23 cellular contexts compared by ENCODE assay signal in genomic region chr9:132996526-132996925, GRCh38. TPM values are rescaled to one million over a fixed set of nuclear protein-coding genes. Genes with fewer than 3 reads are reported as not detected.
DNase-seq lines count a peak whose midpoint lies in the region; ATAC-seq and TF ChIP-seq lines count a peak whose summit lies in the region.
"Had no signal": no experiment of that assay in that cellular context is flagged by ENCODE, and none has a peak within 500 bp of the region (broad histone marks: within the 10 kb centered on the region; RNA-seq: fewer than 3 reads in every experiment).

No MANE protein-coding gene starts in this region.

- peak overlapping the region; percentile 37 for H3K27ac Mint-ChIP-seq in dendritic cell treated with granulocyte-macrophage colony-stimulating factor and Interleukin-4, amounts not matched to agents 40 ng/mL and 50 ng/mL, for 4 days
- H3K27ac Mint-ChIP-seq: CD8-positive, alpha-beta T cell; H9; HFFc6; IgD-negative memory B cell had no signal

- peaks cover 39% of the 10 kb centered on the region for H3K4me1 Mint-ChIP-seq in dendritic cell treated with granulocyte-macrophage colony-stimulating factor and Interleukin-4, amounts not matched to agents 40 ng/mL and 50 ng/mL, for 4 days (ENCODE audit: low read depth)

- H3K27me3 ChIP-seq in BLaER1 treated with 17β-estradiol and CSF1 and Interleukin-3, amounts not matched to agents 10 nM and 100 nM = peaks cover 0 to 18% (median 0%) of the 10 kb centered on the region in 11 experiments; a peak in 6 of 22 replicates
- peaks cover 68% of the 10 kb centered on the region for H3K27me3 ChIP-seq in lower lobe of right lung (ENCODE audit: low read depth)

- no peak overlapping the region for H3K4me3 Mint-ChIP-seq in dendritic cell treated with granulocyte-macrophage colony-stimulating factor and Interleukin-4, amounts not matched to agents 40 ng/mL and 50 ng/mL, for 4 days
- H3K4me3 Mint-ChIP-seq: CD8-positive, alpha-beta T cell; H9; HFFc6 had no signal

- H3K9me3 Mint-ChIP-seq in dendritic cell treated with granulocyte-macrophage colony-stimulating factor and Interleukin-4, amounts not matched to agents 40 ng/mL and 50 ng/mL, for 4 days = no peaks in the 10 kb centered on the region
- H3K9me3 Mint-ChIP-seq: CD8-positive, alpha-beta T cell; H9; HFFc6; IgD-negative memory B cell had no signal

- peak in 60 of 76 experiments; percentile 27 to 78 (median 66) for DNase-seq in HUDEP-2 (lab: John Stamatoyannopoulos, UW; ENCODE audit: unreplicated experiment in 76 of 76)
- peak; percentile 20 for DNase-seq in lower lobe of right lung
- no peak for DNase-seq in activated naive CD4-positive, alpha-beta T cell treated with Interleukin-2 at 50 U/mL for 16 hours
- no peak for DNase-seq in pons (ENCODE audit: low spot score)
- no peak for DNase-seq in NCI-H146 treated with DMSO at 0.1 percent for 48 hours (lab: John Stamatoyannopoulos, UW; ENCODE audit: unreplicated experiment)
- DNase-seq: C1 segment of cervical spinal cord; CD8-positive, alpha-beta T cell; DMS79 treated with DMSO at 0.1 percent for 48 hours; GF-D8; H9; HFFc6; NCI-H1092 treated with DMSO at 0.1 percent for 48 hours; NCI-H1436; NCI-H1930; NCI-H2107; NCI-H524; NCI-H774; PC-3 had no signal

- H3K27ac ChIP-seq in BLaER1 treated with 17β-estradiol and CSF1 and Interleukin-3, amounts not matched to agents 10 nM and 100 nM = 0 out of 22 replicates have a peak overlapping the region, but pooled peaks of 1 of the 11 experiments have one; percentile 5
- no peak overlapping the region for H3K27ac ChIP-seq in lower lobe of right lung

- peaks cover 49% of the 10 kb centered on the region for H3K27me3 Mint-ChIP-seq in dendritic cell treated with granulocyte-macrophage colony-stimulating factor and Interleukin-4, amounts not matched to agents 40 ng/mL and 50 ng/mL, for 4 days

- H4K20me1 ChIP-seq in BLaER1 treated with 17β-estradiol and CSF1 and Interleukin-3, amounts not matched to agents 10 nM and 100 nM = peaks cover 0 to 16% (median 0%) of the 10 kb centered on the region in 11 experiments; a peak in 3 of 22 replicates

- no peaks in the 10 kb centered on the region for H3K9me3 ChIP-seq in BLaER1 treated with 17β-estradiol and CSF1 and Interleukin-3, amounts not matched to agents 10 nM and 100 nM (replicated peaks in 1 of 11)
- H3K9me3 ChIP-seq in lower lobe of right lung = no peaks in the 10 kb centered on the region

- intact Hi-C loops in dendritic cell treated with granulocyte-macrophage colony-stimulating factor and Interleukin-4, amounts not matched to agents 40 ng/mL and 50 ng/mL, for 4 days (cut with micrococcal nuclease) = no loop called here
- intact Hi-C loops in lower lobe of right lung (cut with DNase I) = no loop called here

- peak overlapping the region in 3 of 11 experiments; percentile 33 to 60 (median 37); a peak in 6 of 22 replicates for H3K9ac ChIP-seq in BLaER1 treated with 17β-estradiol and CSF1 and Interleukin-3, amounts not matched to agents 10 nM and 100 nM

- H3K36me3 ChIP-seq in BLaER1 treated with 17β-estradiol and CSF1 and Interleukin-3, amounts not matched to agents 10 nM and 100 nM = no peaks in the 10 kb centered on the region
- H3K36me3 ChIP-seq in lower lobe of right lung = no peaks in the 10 kb centered on the region

- no peak for TF ChIP-seq CTCF in lower lobe of right lung (IDR thresholded peaks at IDR 0.05)

- H3K36me3 Mint-ChIP-seq in dendritic cell treated with granulocyte-macrophage colony-stimulating factor and Interleukin-4, amounts not matched to agents 40 ng/mL and 50 ng/mL, for 4 days (ENCODE audit: low read depth) = no peaks in the 10 kb centered on the region
- H3K36me3 Mint-ChIP-seq: CD8-positive, alpha-beta T cell had no signal

- H3K4me3 ChIP-seq in BLaER1 treated with 17β-estradiol and CSF1 and Interleukin-3, amounts not matched to agents 10 nM and 100 nM = no peak overlapping the region
- H3K4me3 ChIP-seq in lower lobe of right lung = no peak overlapping the region

- H3K4me2 ChIP-seq in BLaER1 treated with 17β-estradiol and CSF1 and Interleukin-3, amounts not matched to agents 10 nM and 100 nM = peak overlapping the region; percentile 78 to 93 (median 89)

- H3K4me1 ChIP-seq in BLaER1 treated with 17β-estradiol and CSF1 and Interleukin-3, amounts not matched to agents 10 nM and 100 nM = peaks cover 46 to 85% (median 80%) of the 10 kb centered on the region in 10 experiments
- no peaks in the 10 kb centered on the region for H3K4me1 ChIP-seq in lower lobe of right lung

- ATAC-seq in lower lobe of right lung (peak in 1 of 2 donors; percentile 15), GM19397 (IDR thresholded peaks at IDR 0.05; ENCODE audit: unreplicated experiment) (no peak)
- ATAC-seq: CD8-positive, alpha-beta T cell; PC-3 had no signal

RNA-seq across cellular contexts. Expression of gene GFI1B, which starts 18.0 kb away (rescaled TPM):
- total RNA-seq in lower lobe of right lung = 1.1 TPM
- total RNA-seq: CD8-positive, alpha-beta T cell; H9; M059J; PC-3 had no signal

RNA-seq across cellular contexts. Expression of gene GTF3C5, which starts 34.3 kb away (rescaled TPM):
- 44.8 TPM for total RNA-seq in lower lobe of right lung

RNA-seq across cellular contexts. Expression of gene TSC1, which starts 52.1 kb away (rescaled TPM):
- total RNA-seq in lower lobe of right lung = 50.9 TPM

Comparison
In these comparisons a context has a peak if more than half of its experiments do, and no peak if none do; other contexts are left out.
1. DNase-seq: peak in HUDEP-2 (60 of 76) and lower lobe of right lung (single experiment); none in activated naive CD4-positive, alpha-beta T cell treated with Interleukin-2 at 50 U/mL for 16 hours (single experiment), pons (single experiment) and NCI-H146 treated with DMSO at 0.1 percent for 48 hours (single experiment).